14 cellular contexts compared by ENCODE assay signal in the genomic region with DNA sequence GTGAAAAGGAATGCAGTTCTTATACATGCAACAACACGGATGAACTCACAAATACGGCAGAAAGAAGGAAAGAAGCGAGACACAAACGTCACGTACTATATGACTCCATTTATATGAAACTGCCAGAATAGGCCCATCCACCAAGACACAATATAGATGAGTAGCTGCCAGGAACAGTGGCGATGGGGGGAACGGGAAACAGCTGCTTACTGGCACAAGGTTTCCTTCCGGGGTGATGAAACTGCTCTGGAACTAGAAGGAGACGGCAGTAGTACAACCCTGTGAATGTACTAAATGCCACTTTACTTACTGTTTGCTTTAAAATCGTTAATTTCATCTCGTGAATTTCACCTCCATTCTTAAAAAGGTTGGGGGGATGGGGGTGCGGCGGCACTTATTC.
"Had no signal": no experiment of that assay in that cellular context is flagged by ENCODE, and none has a peak within 500 bp of the region (broad histone marks: within the 10 kb centered on the region; RNA-seq: fewer than 3 reads in every experiment).

No MANE protein-coding gene starts in this region.

- H3K9me3 ChIP-seq: gastroesophageal sphincter, tibial artery had no signal

- H3K4me3 ChIP-seq: dorsolateral prefrontal cortex, gastroesophageal sphincter, tibial artery had no signal

- H3K27ac ChIP-seq: gastroesophageal sphincter, tibial artery had no signal

- H3K27me3 ChIP-seq: dorsolateral prefrontal cortex, gastroesophageal sphincter, tibial artery had no signal

- H3K27me3 Mint-ChIP-seq: activated CD8-positive, alpha-beta T cell treated with anti-CD3 and anti-CD28 coated beads for 36 hours; activated naive CD8-positive, alpha-beta T cell treated with anti-CD3 and anti-CD28 coated beads, Interleukin-2, amount 10 ng/mL, durations not matched to agents 7 days and 5 days; naive B cell had no signal

- H3K9me3 Mint-ChIP-seq: activated CD8-positive, alpha-beta T cell treated with anti-CD3 and anti-CD28 coated beads for 36 hours; T-helper 1 cell treated with Interleukin-12 subunit alpha and Interleukin-12 subunit beta and Interleukin-4 antibody, amounts not matched to agents 30 μg/mL and 1 μg/mL, for 36 hours had no signal

- DNase-seq: activated CD4-positive, alpha-beta T cell treated with anti-CD3 and anti-CD28 coated beads for 4 hours; activated CD8-positive, alpha-beta T cell treated with anti-CD3 and anti-CD28 coated beads for 36 hours; activated gamma-delta T cell treated with Interleukin-2 at 50 U/mL for 16 hours; activated naive CD8-positive, alpha-beta T cell treated with anti-CD3 and anti-CD28 coated beads, Interleukin-2, amount 10 ng/mL, durations not matched to agents 7 days and 5 days; anterior cingulate cortex; islet precursor cell; naive B cell; retina; stimulated activated CD4-positive, alpha-beta T cell treated with anti-CD3 and anti-CD28 coated beads, Interleukin-2, amount 100 ng/mL, for 48 hours; stimulated activated naive CD4-positive, alpha-beta T cell; tibial artery had no signal

- H3K27ac Mint-ChIP-seq: activated CD8-positive, alpha-beta T cell treated with anti-CD3 and anti-CD28 coated beads for 36 hours; activated naive CD8-positive, alpha-beta T cell treated with anti-CD3 and anti-CD28 coated beads, Interleukin-2, amount 10 ng/mL, durations not matched to agents 7 days and 5 days; T-helper 1 cell treated with Interleukin-12 subunit alpha and Interleukin-12 subunit beta and Interleukin-4 antibody, amounts not matched to agents 30 μg/mL and 1 μg/mL, for 36 hours had no signal

- H3K4me3 Mint-ChIP-seq: activated CD8-positive, alpha-beta T cell treated with anti-CD3 and anti-CD28 coated beads for 36 hours; activated naive CD8-positive, alpha-beta T cell treated with anti-CD3 and anti-CD28 coated beads, Interleukin-2, amount 10 ng/mL, durations not matched to agents 7 days and 5 days; T-helper 1 cell treated with Interleukin-12 subunit alpha and Interleukin-12 subunit beta and Interleukin-4 antibody, amounts not matched to agents 30 μg/mL and 1 μg/mL, for 36 hours had no signal

- ATAC-seq: activated CD8-positive, alpha-beta T cell treated with anti-CD3 and anti-CD28 coated beads for 36 hours; gastroesophageal sphincter had no signal
